In the genomic region with DNA sequence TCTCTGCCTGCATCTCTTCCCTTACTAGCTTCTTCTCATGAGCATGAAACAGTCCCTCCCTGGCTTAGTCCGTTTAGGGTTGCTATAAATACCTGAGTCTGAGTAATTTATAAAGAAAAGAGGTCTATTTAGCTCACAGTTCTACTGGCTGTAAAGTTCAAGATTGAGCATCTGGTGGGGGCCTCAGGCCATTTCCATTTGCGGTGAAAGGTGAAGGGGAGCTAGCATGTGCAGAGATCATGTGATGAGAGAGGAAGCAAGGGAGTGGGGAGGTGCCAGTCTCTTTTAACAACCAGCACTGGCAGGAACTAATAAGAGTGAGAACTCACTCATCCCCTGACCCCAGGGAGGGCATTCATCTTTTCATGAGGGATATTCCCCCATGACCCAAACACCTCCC, we compare ENCODE assay signal across 13 cellular contexts. TPM values are rescaled to one million over a fixed set of nuclear protein-coding genes. Genes with fewer than 3 reads are reported as not detected.
A peak's percentile ranks its signal among the peaks of the same experiment; 100 is the strongest.
DNase-seq lines count a peak whose midpoint lies in the region; ATAC-seq, FAIRE-seq and TF ChIP-seq lines count a peak whose summit lies in the region.
"Had no signal": no experiment of that assay in that cellular context is flagged by ENCODE, and none has a peak within 500 bp of the region (broad histone marks: within the 10 kb centered on the region; RNA-seq: fewer than 3 reads in every experiment).

No MANE protein-coding gene starts in this region.

- peak; percentile 75 for ATAC-seq in GM18870 (IDR thresholded peaks at IDR 0.05; ENCODE audit: unreplicated experiment)
- peak; percentile 78 for ATAC-seq in GM21528 (IDR thresholded peaks at IDR 0.05; ENCODE audit: low FRiP score, unreplicated experiment)
- ATAC-seq in HG03103 (IDR thresholded peaks at IDR 0.05; ENCODE audit: low read depth, unreplicated experiment), result peak; percentile 77

- H3K36me3 ChIP-seq in bronchial epithelial cell (ENCODE audit: control insufficient read depth, insufficient read depth, low read length), result peaks cover 6% of the 10 kb centered on the region
- H3K36me3 ChIP-seq: thyroid gland had no signal

- no peak overlapping the region for H3K4me3 ChIP-seq in bronchial epithelial cell (ENCODE audit: low read depth, low read length)
- H3K4me3 ChIP-seq: ascending aorta, SJSA1, thyroid gland had no signal

- DNase-seq in bronchial epithelial cell (ENCODE audit: low read depth) (peak; percentile 5), NCI-H2171 (lab: John Stamatoyannopoulos, UW) (no peak), DMS153 treated with DMSO at 0.1 percent for 48 hours (lab: John Stamatoyannopoulos, UW; ENCODE audit: unreplicated experiment) (no peak), HEK293T (ENCODE audit: extremely low spot score) (no peak), foreskin melanocyte (no peak)
- DNase-seq: NCI-H226; stimulated activated CD4-positive, alpha-beta T cell treated with anti-CD3 and anti-CD28 coated beads, Interleukin-4, amount 100 ng/mL, for 4 hours had no signal

- CTCF ChIA-PET in HEK293T (lab: Yijun Ruan, JAX), result no interaction called here

- no peak for FAIRE-seq in bronchial epithelial cell (lab: Jason Lieb, UNC)

- TF ChIP-seq CTCF in bronchial epithelial cell (IDR thresholded peaks at IDR 0.05; ENCODE audit: insufficient read depth, low read length, severe bottlenecking), result no peak

- no peaks in the 10 kb centered on the region for H3K27me3 ChIP-seq in bronchial epithelial cell (ENCODE audit: control insufficient read depth, insufficient read depth, low read length)
- H3K27me3 ChIP-seq: ascending aorta, SJSA1, thyroid gland had no signal

- POLR2A ChIA-PET in HEK293T (lab: Yijun Ruan, JAX), result no interaction called here

TF ChIP-seq in HEK293T, 16 proteins besides CTCF, POLR2A, EP300 and RAD21:
- no peak for TF ChIP-seq FOXM1 (IDR thresholded peaks at IDR 0.05; ENCODE audit: borderline replicate concordance)
- TF ChIP-seq FOXA1 (IDR thresholded peaks at IDR 0.05), result no peak
- TF ChIP-seq, protein P1, sequence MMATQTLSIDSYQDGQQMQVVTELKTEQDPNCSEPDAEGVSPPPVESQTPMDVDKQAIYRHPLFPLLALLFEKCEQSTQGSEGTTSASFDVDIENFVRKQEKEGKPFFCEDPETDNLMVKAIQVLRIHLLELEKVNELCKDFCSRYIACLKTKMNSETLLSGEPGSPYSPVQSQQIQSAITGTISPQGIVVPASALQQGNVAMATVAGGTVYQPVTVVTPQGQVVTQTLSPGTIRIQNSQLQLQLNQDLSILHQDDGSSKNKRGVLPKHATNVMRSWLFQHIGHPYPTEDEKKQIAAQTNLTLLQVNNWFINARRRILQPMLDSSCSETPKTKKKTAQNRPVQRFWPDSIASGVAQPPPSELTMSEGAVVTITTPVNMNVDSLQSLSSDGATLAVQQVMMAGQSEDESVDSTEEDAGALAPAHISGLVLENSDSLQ (IDR thresholded peaks at IDR 0.05), result no peak
- no peak for TF ChIP-seq L3MBTL2 (conservative IDR thresholded peaks at IDR 0.05)
- no peak for TF ChIP-seq ELF4 (IDR thresholded peaks at IDR 0.05)
- no peak for TF ChIP-seq HDGF (IDR thresholded peaks at IDR 0.05; ENCODE audit: borderline replicate concordance)
- no peak for TF ChIP-seq FOXK2 (IDR thresholded peaks at IDR 0.05)
- TF ChIP-seq SUZ12 (IDR thresholded peaks at IDR 0.05), result no peak
- TF ChIP-seq BHLHE40 (IDR thresholded peaks at IDR 0.05; ENCODE audit: borderline replicate concordance), result no peak
- TF ChIP-seq ARNT (IDR thresholded peaks at IDR 0.05), result no peak
- no peak for TF ChIP-seq CTBP1 (IDR thresholded peaks at IDR 0.05; ENCODE audit: borderline replicate concordance)
- no peak for TF ChIP-seq TARDBP (IDR thresholded peaks at IDR 0.05)

RNA-seq across cellular contexts. Expression of a gene that starts 26.8 kb away (rescaled TPM):
- total RNA-seq in bronchial epithelial cell, result 29.7 and 32.0 TPM in 2 replicates
